In genomic region chr2:202278036-202278760, GRCh38 we compare ENCODE assay signal across 8 cellular contexts. TPM values are rescaled to one million over a fixed set of nuclear protein-coding genes. Genes with fewer than 3 reads are reported as not detected.
DNase-seq lines count a peak whose midpoint lies in the region; ATAC-seq, FAIRE-seq and TF ChIP-seq lines count a peak whose summit lies in the region.

No MANE protein-coding gene starts in this region.

- no peaks in the 10 kb centered on the region for H3K27me3 ChIP-seq in GM12878 (replicated peaks in 1 of 2; ENCODE audit: control insufficient read depth in 2 of 2, insufficient read depth in 2 of 2, low read length in 1 of 2)
- H3K27me3 ChIP-seq in stomach: no peaks in the 10 kb centered on the region

- TF ChIP-seq EP300 in GM12878 (IDR thresholded peaks at IDR 0.05; ENCODE audit: borderline replicate concordance in 1 of 2, control insufficient read depth in 1 of 2, low read depth in 2 of 2, low read length in 2 of 2) (peak in 1 of 2 experiments; percentile 30; a peak in 2 of 4 replicates), stomach (IDR thresholded peaks at IDR 0.05) (no peak)

- DNase-seq in Daoy (ENCODE audit: low read depth) (peak; percentile 22), GM12878 (ENCODE audit: low read depth, low spot score) (no peak), myocyte (ENCODE audit: low read depth) (peak; percentile 47), stomach (no peak), retina (no peak)
- no peak for DNase-seq in stimulated activated CD4-positive, alpha-beta T cell treated with anti-CD3 and anti-CD28 coated beads, Interleukin-15, amount 100 ng/mL, for 24 hours

- H3K4me1 ChIP-seq in GM12878 (ENCODE audit: control insufficient read depth, insufficient read depth, low read length): peaks cover 4% of the 10 kb centered on the region; the same call in 1 of the 2 replicates
- peaks cover 0 to 38% (median 18%) of the 10 kb centered on the region in 4 donors for H3K4me1 ChIP-seq in stomach

- no TSS peak for BruUV-seq in GM12878 (replicated peaks; lab: Mats Ljungman, UMichigan)

- peaks cover 11 to 62% of the 10 kb centered on the region in 2 experiments for H3K36me3 ChIP-seq in GM12878 (ENCODE audit: control insufficient read depth in 2 of 2, insufficient read depth in 2 of 2, low read length in 1 of 2)
- H3K36me3 ChIP-seq in stomach: peaks cover 45 to 83% (median 78%) of the 10 kb centered on the region in 4 donors

- H3K4me2 ChIP-seq in GM12878 (ENCODE audit: control insufficient read depth, insufficient read depth): no peak overlapping the region

- H3K9me3 ChIP-seq in GM12878 (replicated peaks; ENCODE audit: control insufficient read depth, insufficient read depth, low read length): no peaks in the 10 kb centered on the region
- no peaks in the 10 kb centered on the region for H3K9me3 ChIP-seq in stomach

- H4K20me1 ChIP-seq in GM12878 (ENCODE audit: control insufficient read depth, insufficient read depth): peaks cover 7% of the 10 kb centered on the region; the same call in 1 of the 2 replicates

- POLR2A ChIA-PET in GM12878 (lab: Charles Lee): interaction anchor here (0.6 to 1.7 kb wide), 4 partner anchors 9 to 259 kb away, joined by 3 to 11 read pairs (median 5); no protein-coding TSS in a partner anchor

- H3K79me2 ChIP-seq in GM12878 (ENCODE audit: control insufficient read depth, insufficient read depth, low read length): peaks cover 70% of the 10 kb centered on the region

- H2AFZ ChIP-seq in GM12878 (ENCODE audit: control insufficient read depth, low read depth, low read length): no peak overlapping the region

- CTCF ChIA-PET in GM12878 (lab: Yijun Ruan, JAX): interaction anchor here (0.6 to 2.9 kb wide), 17 partner anchors 8 to 568 kb away, joined by 3 to 26 read pairs (median 4); no protein-coding TSS in a partner anchor

- no peak for TF ChIP-seq RAD21 in GM12878 (IDR thresholded peaks at IDR 0.05; ENCODE audit: insufficient read depth, low read depth, low read length)

- no peak for FAIRE-seq in GM12878 (lab: Jason Lieb, UNC)

- no peak overlapping the region for H3K4me3 ChIP-seq in GM12878
- no peak overlapping the region for H3K4me3 ChIP-seq in stomach

- SMC1A ChIA-PET in GM12878 (lab: Charles Lee; ENCODE audit: uncharacterized antibody, unreplicated experiment): interaction anchor here (0.6 to 2.6 kb wide), 10 partner anchors 11 to 249 kb away, joined by 3 to 10 read pairs (median 3); no protein-coding TSS in a partner anchor

- TF ChIP-seq POLR2A in GM12878 (IDR thresholded peaks at IDR 0.05; ENCODE audit: low read depth, low read length) (no peak), stomach (IDR thresholded peaks at IDR 0.05) (no peak)

- H3K9ac ChIP-seq in GM12878 (ENCODE audit: control insufficient read depth, insufficient read depth, low read length): no peak overlapping the region

- ATAC-seq in HG03460 (IDR thresholded peaks at IDR 0.05; ENCODE audit: unreplicated experiment) (peak; percentile 62), GM12878 (peak; percentile 67), GM21367 (IDR thresholded peaks at IDR 0.05; ENCODE audit: unreplicated experiment) (no peak)

- in situ Hi-C loops in GM12878 (cut with MboI): no loop called here

- intact Hi-C loops in GM12878 (cut with micrococcal nuclease; ENCODE audit: unreplicated experiment): no loop called here
- intact Hi-C loops in stomach (cut with DNase I; ENCODE audit: low total_unique reads): no loop called here

- RAD21 ChIA-PET in GM12878 (lab: Charles Lee; ENCODE audit: unreplicated experiment): interaction anchor here (0.7 to 1.5 kb wide), 5 partner anchors 11 to 102 kb away, joined by 3 to 7 read pairs (median 4); no protein-coding TSS in a partner anchor

- 51% methylated on average over 6 of the region's 6 CpGs for WGBS in GM12878 (ENCODE audit: insufficient coverage, insufficient replicate concordance, low lambda C conversion rate, missing lambda C conversion rate)
- 57 to 70% (median 66%) methylated on average over 6 of the region's 6 CpGs for WGBS in stomach, 5 donors

- peak overlapping the region; percentile 4; the same call in 1 of the 2 replicates for H3K27ac ChIP-seq in GM12878 (ENCODE audit: control insufficient read depth, insufficient read depth)
- H3K27ac ChIP-seq in stomach: peak overlapping the region in 2 of 5 donors; percentile 32 to 52

- TF ChIP-seq CTCF in GM12878 (IDR thresholded peaks at IDR 0.05 in 2 of 3, conservative IDR thresholded peaks at IDR 0.05 in 1 of 3; ENCODE audit: control insufficient read depth in 2 of 3, extremely low read depth in 1 of 3, insufficient read depth in 1 of 3, low read depth in 3 of 3, low read length in 3 of 3) (no peak), stomach (IDR thresholded peaks at IDR 0.05) (no peak)

TF ChIP-seq in GM12878, 131 proteins besides CTCF, POLR2A, EP300 and RAD21 (continues in another document):
- TF ChIP-seq RFX5 (IDR thresholded peaks at IDR 0.05; ENCODE audit: low read depth, low read length) (peak; percentile 74), IKZF2 (IDR thresholded peaks at IDR 0.05) (peak; percentile 39 to 45; a peak in 1 of 4 replicates), TCF12 (IDR thresholded peaks at IDR 0.05; ENCODE audit: low read depth, low read length) (no peak), EGR1 (IDR thresholded peaks at IDR 0.05; ENCODE audit: borderline replicate concordance in 1 of 2, low read depth in 2 of 2, low read length in 2 of 2) (no peak), MEF2B (IDR thresholded peaks at IDR 0.05; ENCODE audit: partially characterized antibody, poor library complexity, severe bottlenecking) (peak; percentile 31), BACH1 (IDR thresholded peaks at IDR 0.05; ENCODE audit: borderline replicate concordance) (no peak), BHLHE40 (IDR thresholded peaks at IDR 0.05; ENCODE audit: borderline replicate concordance in 1 of 2, low read depth in 2 of 2, low read length in 1 of 2) (peak in 1 of 2 experiments; percentile 40; a peak in 2 of 4 replicates), PKNOX1 (IDR thresholded peaks at IDR 0.05) (0 out of 2 replicates have a peak, but pooled peaks have one; percentile 5), CREB1 (IDR thresholded peaks at IDR 0.05; ENCODE audit: low read depth) (peak; percentile 25; the same call in 1 of the 2 replicates)

RNA-seq across cellular contexts. Expression of gene NOP58, which starts 12.6 kb away (rescaled TPM):
- total RNA-seq in Daoy (2014; rRNA removed; shearing (Covaris generic)): 200 and 296 TPM in 2 replicates
- 401 and 425 TPM in 2 replicates for total RNA-seq in GM12878 (2013; cell fraction: nucleolus; rRNA removed)
- total RNA-seq in GM12878 (2014; rRNA removed) (131 and 137 TPM in 2 replicates), GM12878 (2014; rRNA removed; fragmentation: Illumina TruSeq; extraction: Trizol) (200 and 210 TPM in 2 replicates), GM12878 (2021) (137 and 142 TPM in 2 replicates), myocyte (60.8 and 63.2 TPM in 2 replicates), stomach (100 to 1,000 TPM in 2 of 5 donors, 10 to 100 TPM in 3; 57.6 to 126 (median 78.0) TPM)
- polyA plus RNA-seq in GM12878 (2011; ENCODE audit: low read depth): 55.2 TPM
- polyA plus RNA-seq in GM12878 (2011; rRNA removed) (137 and 221 TPM in 2 replicates), GM12878 (2014; fragmentation: Illumina TruSeq; extraction: Trizol) (224 and 268 TPM in 2 replicates), GM12878 (2014; fragmentation: Nextera tagmentation; extraction: Ambion mirVana) (100 to 1,000 TPM; 317 to 327 TPM), GM12878 (2014; rRNA removed) (133 and 157 TPM in 2 replicates), GM12878 (2016; fragmentation: Nextera tagmentation; extraction: Ambion mirVana) (100 to 1,000 TPM; 259 to 273 TPM), stomach (100 to 1,000 TPM in 1 of 3 donors, 10 to 100 TPM in 2; 38.0 to 116 (median 69.7) TPM)
- 38.0 and 44.0 TPM in 2 replicates for polyA plus RNA-seq in GM12878 (2011; cell fraction: cytosol; rRNA removed)
- 120 and 141 TPM in 2 replicates for polyA plus RNA-seq in GM12878 (2011; cell fraction: nucleus; rRNA removed)
- polyA plus RNA-seq in GM12878 (2012): 84.9 and 87.4 TPM in 2 replicates
- polyA minus RNA-seq in GM12878 (2011; rRNA and poly(A)+ RNA removed): 62.4 and 97.3 TPM in 2 replicates
- 31.9 and 39.7 TPM in 2 replicates for polyA minus RNA-seq in GM12878 (2011; cell fraction: cytosol; rRNA and poly(A)+ RNA removed)
- 126 and 245 TPM in 2 replicates for polyA minus RNA-seq in GM12878 (2011; cell fraction: nucleus; rRNA and poly(A)+ RNA removed)
- polyA plus RNA-seq in myocyte (2012): 20.6 TPM

RNA-seq across cellular contexts. Expression of gene SUMO1, which starts 39.8 kb away (rescaled TPM):
- total RNA-seq in Daoy (2014; rRNA removed; shearing (Covaris generic)): 160 and 173 TPM in 2 replicates
- 12.7 and 14.3 TPM in 2 replicates for total RNA-seq in GM12878 (2013; cell fraction: nucleolus; rRNA removed)
- total RNA-seq in GM12878 (2014; rRNA removed) (116 and 138 TPM in 2 replicates), GM12878 (2014; rRNA removed; fragmentation: Illumina TruSeq; extraction: Trizol) (167 and 169 TPM in 2 replicates), GM12878 (2021) (101 and 105 TPM in 2 replicates), myocyte (97.2 and 113 TPM in 2 replicates), stomach (100 to 1,000 TPM in 1 of 5 donors, 10 to 100 TPM in 4; 17.8 to 118 (median 41.4) TPM)
- 58.0 TPM for polyA plus RNA-seq in GM12878 (2011; ENCODE audit: low read depth)
- polyA plus RNA-seq in GM12878 (2011; rRNA removed) (133 and 195 TPM in 2 replicates), GM12878 (2014; fragmentation: Illumina TruSeq; extraction: Trizol) (232 and 336 TPM in 2 replicates), GM12878 (2014; fragmentation: Nextera tagmentation; extraction: Ambion mirVana) (100 to 1,000 TPM; 351 to 458 TPM), GM12878 (2014; rRNA removed) (96.8 and 123 TPM in 2 replicates), GM12878 (2016; fragmentation: Nextera tagmentation; extraction: Ambion mirVana) (100 to 1,000 TPM; 285 to 293 TPM), stomach (100 to 1,000 TPM in 2 of 3 donors, 10 to 100 TPM in 1; 80.3 to 105 (median 101) TPM)
- polyA plus RNA-seq in GM12878 (2011; cell fraction: cytosol; rRNA removed): 32.7 and 33.3 TPM in 2 replicates
- 25.2 and 29.7 TPM in 2 replicates for polyA plus RNA-seq in GM12878 (2011; cell fraction: nucleus; rRNA removed)
- polyA plus RNA-seq in GM12878 (2012): 102 and 135 TPM in 2 replicates
- 32.3 and 51.6 TPM in 2 replicates for polyA minus RNA-seq in GM12878 (2011; rRNA and poly(A)+ RNA removed)
- polyA minus RNA-seq in GM12878 (2011; cell fraction: cytosol; rRNA and poly(A)+ RNA removed): 26.7 and 31.4 TPM in 2 replicates
- polyA minus RNA-seq in GM12878 (2011; cell fraction: nucleus; rRNA and poly(A)+ RNA removed): 8.9 and 9.8 TPM in 2 replicates
- polyA plus RNA-seq in myocyte (2012): 81.5 TPM

Comparison
In these comparisons a context has a peak if more than half of its experiments do, and no peak if none do; other contexts are left out.
1. DNase-seq: peak in Daoy (single experiment) and myocyte (single experiment); none in GM12878 (single experiment), stomach (single experiment), stimulated activated CD4-positive, alpha-beta T cell treated with anti-CD3 and anti-CD28 coated beads, Interleukin-15, amount 100 ng/mL, for 24 hours (single experiment) and retina (single experiment).